17 cellular contexts compared by ENCODE assay signal in genomic region chr7:27132214-27132613, GRCh38. TPM values are rescaled to one million over a fixed set of nuclear protein-coding genes. Genes with fewer than 3 reads are reported as not detected.
"Had no signal": no experiment of that assay in that cellular context is flagged by ENCODE, and none has a peak within 500 bp of the region (broad histone marks: within the 10 kb centered on the region; RNA-seq: fewer than 3 reads in every experiment).

No MANE protein-coding gene starts in this region.

- H3K9me3 ChIP-seq: right atrium auricular region, tibial artery had no signal

- H3K4me1 Mint-ChIP-seq: memory B cell had no signal

- H3K4me3 Mint-ChIP-seq: activated CD8-positive, alpha-beta T cell treated with anti-CD3 and anti-CD28 coated beads, Interleukin-2, amount 10 ng/mL, durations not matched to agents 7 days and 5 days; memory B cell had no signal

- H3K9me3 Mint-ChIP-seq: activated naive CD4-positive, alpha-beta T cell treated with anti-CD3 and anti-CD28 coated beads for 36 hours; T-cell had no signal

- FAIRE-seq: small intestine had no signal

- DNase-seq: activated CD4-positive, alpha-beta T cell treated with anti-CD3 and anti-CD28 coated beads for 4 hours; activated CD8-positive, alpha-beta T cell treated with anti-CD3 and anti-CD28 coated beads, Interleukin-2, amount 10 ng/mL, durations not matched to agents 7 days and 5 days; activated naive CD4-positive, alpha-beta T cell treated with anti-CD3 and anti-CD28 coated beads for 36 hours; amniotic stem cell; brain microvascular endothelial cell; dermis blood vessel endothelial cell; head of caudate nucleus; islet precursor cell; posterior cingulate gyrus; small intestine; T-cell; tibial artery had no signal

- ATAC-seq: activated CD8-positive, alpha-beta T cell treated with anti-CD3 and anti-CD28 coated beads, Interleukin-2, amount 10 ng/mL, durations not matched to agents 7 days and 5 days; esophagus mucosa; left lobe of liver; T-cell had no signal

- H3K36me3 Mint-ChIP-seq: T-cell had no signal

- H3K4me3 ChIP-seq: right atrium auricular region, tibial artery had no signal

- H3K27ac ChIP-seq: brain microvascular endothelial cell, right atrium auricular region, tibial artery had no signal

- H3K27ac Mint-ChIP-seq: activated CD8-positive, alpha-beta T cell treated with anti-CD3 and anti-CD28 coated beads, Interleukin-2, amount 10 ng/mL, durations not matched to agents 7 days and 5 days; activated naive CD4-positive, alpha-beta T cell treated with anti-CD3 and anti-CD28 coated beads for 36 hours; memory B cell; T-cell had no signal

- H3K36me3 ChIP-seq: brain microvascular endothelial cell, right atrium auricular region, tibial artery had no signal

- H3K27me3 ChIP-seq: tibial artery had no signal

RNA-seq across cellular contexts. Expression of gene HOXA4, which starts 1.7 kb away (rescaled TPM):
- total RNA-seq: activated CD8-positive, alpha-beta T cell treated with anti-CD3 and anti-CD28 coated beads, Interleukin-2, amount 10 ng/mL, durations not matched to agents 7 days and 5 days; cerebellum had no signal

RNA-seq across cellular contexts. Expression of gene HOXA5, which starts 11.3 kb away (rescaled TPM):
- total RNA-seq: activated CD8-positive, alpha-beta T cell treated with anti-CD3 and anti-CD28 coated beads, Interleukin-2, amount 10 ng/mL, durations not matched to agents 7 days and 5 days; activated naive CD4-positive, alpha-beta T cell treated with anti-CD3 and anti-CD28 coated beads for 36 hours; cerebellum had no signal

RNA-seq across cellular contexts. Expression of gene HOXA6, which starts 15.4 kb away (rescaled TPM):
- total RNA-seq: activated CD8-positive, alpha-beta T cell treated with anti-CD3 and anti-CD28 coated beads, Interleukin-2, amount 10 ng/mL, durations not matched to agents 7 days and 5 days; activated naive CD4-positive, alpha-beta T cell treated with anti-CD3 and anti-CD28 coated beads for 36 hours; cerebellum; left lobe of liver; right atrium auricular region had no signal

RNA-seq across cellular contexts. Expression of gene HOXA3, which starts 20.2 kb away (rescaled TPM):
- total RNA-seq: activated CD8-positive, alpha-beta T cell treated with anti-CD3 and anti-CD28 coated beads, Interleukin-2, amount 10 ng/mL, durations not matched to agents 7 days and 5 days; activated naive CD4-positive, alpha-beta T cell treated with anti-CD3 and anti-CD28 coated beads for 36 hours; cerebellum had no signal

RNA-seq across cellular contexts. Expression of gene HOXA7, which starts 24.3 kb away (rescaled TPM):
- total RNA-seq: activated CD8-positive, alpha-beta T cell treated with anti-CD3 and anti-CD28 coated beads, Interleukin-2, amount 10 ng/mL, durations not matched to agents 7 days and 5 days; activated naive CD4-positive, alpha-beta T cell treated with anti-CD3 and anti-CD28 coated beads for 36 hours; cerebellum; left lobe of liver; right atrium auricular region had no signal
